13 cellular contexts compared by ENCODE assay signal in the genomic region with DNA sequence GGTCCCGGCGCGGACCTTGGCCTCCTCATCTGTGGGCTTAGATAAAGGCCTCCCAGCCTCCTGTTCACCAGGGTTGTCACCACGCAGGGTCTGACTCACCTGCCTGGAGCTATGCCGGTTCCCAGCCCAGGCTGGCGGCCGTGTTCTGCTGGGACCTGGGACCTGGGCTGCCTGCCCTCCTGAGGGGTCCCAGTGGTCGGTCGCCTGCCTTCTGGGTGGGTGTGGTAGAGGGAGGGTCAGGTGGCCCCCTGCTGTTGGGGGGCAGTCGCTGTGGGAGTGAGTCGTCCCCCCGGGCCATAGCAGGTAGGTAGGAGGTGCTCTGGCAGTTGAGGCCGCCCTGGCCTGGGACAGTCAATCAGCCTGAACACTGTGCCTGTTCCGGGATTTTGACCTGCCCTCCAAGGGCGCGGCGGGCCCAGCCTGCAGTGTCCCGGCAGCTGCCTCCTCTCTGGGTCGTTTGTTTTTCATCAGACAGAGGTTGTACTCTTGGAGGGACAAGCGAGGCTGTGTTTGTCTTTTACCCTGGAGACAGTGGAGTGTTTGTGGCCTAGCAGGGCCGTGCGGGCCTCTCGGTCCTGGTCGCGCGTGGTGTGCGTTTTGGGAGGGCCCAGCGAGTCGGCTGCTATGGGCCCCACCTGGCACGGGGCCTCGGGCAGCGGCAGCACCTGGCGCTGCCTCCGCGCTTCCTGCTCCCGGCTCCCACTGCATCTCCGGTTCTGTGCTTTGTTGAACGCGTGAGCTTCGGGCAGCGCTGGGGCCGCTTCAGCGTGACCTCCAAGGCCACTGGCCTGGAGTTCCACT. TPM values are rescaled to one million over a fixed set of nuclear protein-coding genes. Genes with fewer than 3 reads are reported as not detected.
A peak's percentile ranks its signal among the peaks of the same experiment; 100 is the strongest.
DNase-seq lines count a peak whose midpoint lies in the region; ATAC-seq, FAIRE-seq and TF ChIP-seq lines count a peak whose summit lies in the region.
"Had no signal": no experiment of that assay in that cellular context is flagged by ENCODE, and none has a peak within 500 bp of the region (broad histone marks: within the 10 kb centered on the region; RNA-seq: fewer than 3 reads in every experiment).

No MANE protein-coding gene starts in this region.

- no peak overlapping the region for H3K27ac Mint-ChIP-seq in astrocyte (ENCODE audit: unreplicated experiment)
- H3K27ac Mint-ChIP-seq in T-helper 17 cell, result no peak overlapping the region
- H3K27ac Mint-ChIP-seq in naive thymus-derived CD4-positive, alpha-beta T cell, result no peak overlapping the region

- CTCF ChIA-PET in naive thymus-derived CD4-positive, alpha-beta T cell (lab: Charles Lee), result no interaction called here

- H3K9me3 Mint-ChIP-seq in astrocyte (ENCODE audit: unreplicated experiment), result no peaks in the 10 kb centered on the region
- peaks cover 0 to 2% (median 0%) of the 10 kb centered on the region in 11 donors for H3K9me3 Mint-ChIP-seq in naive thymus-derived CD4-positive, alpha-beta T cell
- H3K9me3 Mint-ChIP-seq: activated B cell treated with CpG ODN at 0.5 μM for 24 hours had no signal

- H3K36me3 Mint-ChIP-seq in astrocyte (ENCODE audit: low read depth, unreplicated experiment), result no peaks in the 10 kb centered on the region
- H3K36me3 Mint-ChIP-seq in T-helper 17 cell (ENCODE audit: low read depth), result no peaks in the 10 kb centered on the region
- peaks cover 0 to 4% (median 0%) of the 10 kb centered on the region in 5 donors for H3K36me3 Mint-ChIP-seq in naive thymus-derived CD4-positive, alpha-beta T cell

- DNase-seq in DMS53 treated with DMSO at 0.1 percent for 48 hours (lab: John Stamatoyannopoulos, UW; ENCODE audit: unreplicated experiment), result peak; percentile 29
- DNase-seq in astrocyte (ENCODE audit: low read depth), result no peak
- DNase-seq in kidney glomerular epithelial cell (lab: John Stamatoyannopoulos, UW), result peak; percentile 23
- DNase-seq in sigmoid colon, result no peak
- no peak for DNase-seq in T-helper 17 cell
- DNase-seq in retina, result no peak
- no peak for DNase-seq in naive thymus-derived CD4-positive, alpha-beta T cell
- DNase-seq: activated B cell treated with CpG ODN at 0.5 μM for 24 hours; activated effector memory CD4-positive, alpha-beta T cell treated with anti-CD3 and anti-CD28 coated beads, Interleukin-2, amount 50 U/mL, for 16 hours; effector CD4-positive, alpha-beta T cell; NCI-H2029; RPMI8226 had no signal

- H3K4me3 ChIP-seq in astrocyte (ENCODE audit: insufficient read depth, low read depth, low read length), result no peak overlapping the region
- H3K4me3 ChIP-seq in sigmoid colon, result no peak overlapping the region
- H3K4me3 ChIP-seq in naive thymus-derived CD4-positive, alpha-beta T cell (ENCODE audit: low read length), result no peak overlapping the region

- WGBS in sigmoid colon, 2 donors, result 16 to 67% methylated on average over 43 of the region's 43 CpGs

- intact Hi-C loops in sigmoid colon (cut with DNase I), result no loop called here
- intact Hi-C loops in naive thymus-derived CD4-positive, alpha-beta T cell (cut with micrococcal nuclease), result no loop called here

- H3K27me3 ChIP-seq in astrocyte (ENCODE audit: insufficient read depth, low read length), result no peaks in the 10 kb centered on the region
- no peaks in the 10 kb centered on the region for H3K27me3 ChIP-seq in sigmoid colon
- H3K27me3 ChIP-seq in naive thymus-derived CD4-positive, alpha-beta T cell (ENCODE audit: control insufficient read depth in 2 of 2, insufficient read depth in 2 of 2, low read length in 2 of 2), result no peaks in the 10 kb centered on the region

- no peak for FAIRE-seq in astrocyte (lab: Jason Lieb, UNC)

- TF ChIP-seq EP300 in sigmoid colon (IDR thresholded peaks at IDR 0.05), result no peak

- no peak overlapping the region for H3K27ac ChIP-seq in astrocyte (ENCODE audit: low read depth, low read length)
- peak overlapping the region in 3 of 4 donors; percentile 1 to 43 (median 27) for H3K27ac ChIP-seq in sigmoid colon
- H3K27ac ChIP-seq in naive thymus-derived CD4-positive, alpha-beta T cell (ENCODE audit: low read depth, low read length), result no peak overlapping the region

- ATAC-seq in T-helper 17 cell (no peak), GM18873 (IDR thresholded peaks at IDR 0.05; ENCODE audit: low FRiP score, unreplicated experiment) (no peak)
- ATAC-seq in naive thymus-derived CD4-positive, alpha-beta T cell, result no peak

- POLR2A ChIA-PET in naive thymus-derived CD4-positive, alpha-beta T cell (lab: Charles Lee), result interaction anchor here (0.5 to 2.3 kb wide), 2 partner anchors 16 to 32 kb away, joined by 5 read pairs; no protein-coding TSS in a partner anchor

- no peaks in the 10 kb centered on the region for H3K27me3 Mint-ChIP-seq in astrocyte (ENCODE audit: low read depth, unreplicated experiment)
- H3K27me3 Mint-ChIP-seq in T-helper 17 cell, result no peaks in the 10 kb centered on the region
- H3K27me3 Mint-ChIP-seq in naive thymus-derived CD4-positive, alpha-beta T cell, result no peaks in the 10 kb centered on the region
- H3K27me3 Mint-ChIP-seq: activated B cell treated with CpG ODN at 0.5 μM for 24 hours had no signal

- no peak overlapping the region for H2AFZ ChIP-seq in astrocyte (ENCODE audit: low read depth, low read length)

- H3K4me2 ChIP-seq in astrocyte (ENCODE audit: low read length), result peak overlapping the region; percentile 7

- no peaks in the 10 kb centered on the region for H3K36me3 ChIP-seq in astrocyte (ENCODE audit: insufficient read depth, low read length)
- H3K36me3 ChIP-seq in sigmoid colon, result peaks cover 2 to 12% (median 6%) of the 10 kb centered on the region in 4 donors
- peaks cover 0 to 8% (median 0%) of the 10 kb centered on the region in 3 experiments for H3K36me3 ChIP-seq in naive thymus-derived CD4-positive, alpha-beta T cell (ENCODE audit: control insufficient read depth in 2 of 3, insufficient read depth in 3 of 3, low read length in 3 of 3)

- TF ChIP-seq POLR2A in sigmoid colon (IDR thresholded peaks at IDR 0.05), result peak in 1 of 2 donors; percentile 6

- H3K9me3 ChIP-seq in astrocyte (ENCODE audit: insufficient read depth, low read depth, low read length), result no peaks in the 10 kb centered on the region
- no peaks in the 10 kb centered on the region for H3K9me3 ChIP-seq in sigmoid colon
- no peaks in the 10 kb centered on the region for H3K9me3 ChIP-seq in T-helper 17 cell (ENCODE audit: control insufficient read depth, low read length, poor library complexity, severe bottlenecking)
- H3K9me3 ChIP-seq in naive thymus-derived CD4-positive, alpha-beta T cell (ENCODE audit: control insufficient read depth in 2 of 3, low read length in 3 of 3), result no peaks in the 10 kb centered on the region

- H4K20me1 ChIP-seq in astrocyte (ENCODE audit: insufficient read depth, low read length), result peaks cover 42% of the 10 kb centered on the region

- no peak for TF ChIP-seq CTCF in astrocyte (IDR thresholded peaks at IDR 0.05; ENCODE audit: insufficient read depth, low read depth, low read length)
- no peak for TF ChIP-seq CTCF in sigmoid colon (IDR thresholded peaks at IDR 0.05)

- peaks cover 7% of the 10 kb centered on the region for H3K4me1 Mint-ChIP-seq in astrocyte (ENCODE audit: low read depth, unreplicated experiment)
- peaks cover 12% of the 10 kb centered on the region for H3K4me1 Mint-ChIP-seq in T-helper 17 cell
- peaks cover 15 to 56% (median 38%) of the 10 kb centered on the region in 7 donors for H3K4me1 Mint-ChIP-seq in naive thymus-derived CD4-positive, alpha-beta T cell

- peaks cover 70% of the 10 kb centered on the region for H3K79me2 ChIP-seq in astrocyte (ENCODE audit: insufficient read depth, low read length)

- H3K4me3 Mint-ChIP-seq in astrocyte (ENCODE audit: unreplicated experiment) (no peak overlapping the region), T-helper 17 cell (no peak overlapping the region)
- H3K4me3 Mint-ChIP-seq in naive thymus-derived CD4-positive, alpha-beta T cell, result peak overlapping the region in 1 of 10 donors; percentile 50

- no peak overlapping the region for H3K9ac ChIP-seq in astrocyte (ENCODE audit: low read length)

- peaks cover 10% of the 10 kb centered on the region for H3K4me1 ChIP-seq in astrocyte (ENCODE audit: insufficient read depth, low read length)
- H3K4me1 ChIP-seq in sigmoid colon, result peaks cover 0 to 31% (median 23%) of the 10 kb centered on the region in 4 donors
- peaks cover 10% of the 10 kb centered on the region in 2 donors for H3K4me1 ChIP-seq in naive thymus-derived CD4-positive, alpha-beta T cell (ENCODE audit: control insufficient read depth in 2 of 2, insufficient read depth in 2 of 2, low read length in 2 of 2)

RNA-seq across cellular contexts. Expression of a gene that starts 2.6 kb away (rescaled TPM):
- 3.7 and 5.7 TPM in 2 replicates for total RNA-seq in astrocyte
- 1 to 10 TPM in 2 of 4 donors, under 1 TPM in 2; 0.33 to 6.2 (median 1.5) TPM for total RNA-seq in sigmoid colon
- polyA plus RNA-seq in sigmoid colon, result 10 to 100 TPM in 2 of 3 donors, 1 to 10 TPM in 1; 6.6 to 17.4 (median 13.2) TPM
- total RNA-seq in T-helper 17 cell, result 1 to 10 TPM; 6.4 to 8.5 TPM
- 10 to 100 TPM in 2 of 5 experiments, 1 to 10 TPM in 3; 3.5 to 13.5 (median 6.1) TPM for total RNA-seq in naive thymus-derived CD4-positive, alpha-beta T cell
- 1 to 10 TPM; 2.2 to 5.9 TPM for polyA plus RNA-seq in naive thymus-derived CD4-positive, alpha-beta T cell

RNA-seq across cellular contexts. Expression of a gene that starts 2.6 kb away (rescaled TPM):
- total RNA-seq in astrocyte (72.2 and 73.4 TPM in 2 replicates), sigmoid colon (10 to 100 TPM; 25.8 to 47.0 (median 31.0) TPM), T-helper 17 cell (10 to 100 TPM; 19.2 to 20.7 TPM)
- polyA plus RNA-seq in sigmoid colon, result 10 to 100 TPM; 14.4 to 55.4 (median 16.6) TPM
- total RNA-seq in naive thymus-derived CD4-positive, alpha-beta T cell, result 10 to 100 TPM; 17.6 to 35.5 (median 23.0) TPM
- polyA plus RNA-seq in naive thymus-derived CD4-positive, alpha-beta T cell, result 10 to 100 TPM; 11.8 to 12.8 TPM

RNA-seq across cellular contexts. Expression of a gene that starts 22.5 kb away (rescaled TPM):
- total RNA-seq in astrocyte (56.7 and 61.4 TPM in 2 replicates), sigmoid colon (10 to 100 TPM; 86.6 to 97.1 (median 92.7) TPM), T-helper 17 cell (100 to 1,000 TPM; 121 to 125 TPM)
- 10 to 100 TPM; 60.7 to 76.3 (median 69.4) TPM for polyA plus RNA-seq in sigmoid colon
- total RNA-seq in naive thymus-derived CD4-positive, alpha-beta T cell, result 100 to 1,000 TPM in 4 of 5 experiments, 10 to 100 TPM in 1; 92.9 to 175 (median 127) TPM
- 100 to 1,000 TPM; 135 to 140 TPM for polyA plus RNA-seq in naive thymus-derived CD4-positive, alpha-beta T cell

RNA-seq across cellular contexts. Expression of a gene that starts 33.2 kb away (rescaled TPM):
- total RNA-seq in astrocyte, result 60.8 and 64.1 TPM in 2 replicates
- 10 to 100 TPM; 26.8 to 49.9 (median 40.1) TPM for total RNA-seq in sigmoid colon
- polyA plus RNA-seq in sigmoid colon, result 10 to 100 TPM; 24.6 to 91.1 (median 31.7) TPM
- total RNA-seq in T-helper 17 cell, result 100 to 1,000 TPM; 110 to 117 TPM
- total RNA-seq in naive thymus-derived CD4-positive, alpha-beta T cell, result 100 to 1,000 TPM; 109 to 145 (median 117) TPM
- 10 to 100 TPM; 18.1 to 45.3 TPM for polyA plus RNA-seq in naive thymus-derived CD4-positive, alpha-beta T cell

RNA-seq across cellular contexts. Expression of a gene that starts 44.4 kb away (rescaled TPM):
- total RNA-seq in astrocyte (52.4 and 58.1 TPM in 2 replicates), sigmoid colon (10 to 100 TPM in 1 of 4 donors, 1 to 10 TPM in 3; 2.1 to 10.3 (median 4.4) TPM), T-helper 17 cell (10 to 100 TPM; 37.9 to 46.5 TPM)
- polyA plus RNA-seq in sigmoid colon, result 10 to 100 TPM in 2 of 3 donors, 1 to 10 TPM in 1; 8.4 to 20.5 (median 12.5) TPM
- total RNA-seq in naive thymus-derived CD4-positive, alpha-beta T cell, result 10 to 100 TPM; 20.5 to 65.2 (median 21.1) TPM
- under 1 TPM; 0.41 to 0.47 TPM for polyA plus RNA-seq in naive thymus-derived CD4-positive, alpha-beta T cell

Comparison
In these comparisons a context has a peak if more than half of its experiments do, and no peak if none do; other contexts are left out.
1. DNase-seq: peak in DMS53 treated with DMSO at 0.1 percent for 48 hours (single experiment) and kidney glomerular epithelial cell (single experiment); none in astrocyte (single experiment), sigmoid colon (single experiment), T-helper 17 cell (0 of 3), retina (single experiment) and naive thymus-derived CD4-positive, alpha-beta T cell (0 of 9).
2. H3K27ac ChIP-seq: peak in sigmoid colon (3 of 4); none in astrocyte (single experiment) and naive thymus-derived CD4-positive, alpha-beta T cell (single experiment).